In genomic region chr12:96167492-96167891, GRCh38 we compare ENCODE assay signal across 31 cellular contexts.
"Had no signal": no experiment of that assay in that cellular context is flagged by ENCODE, and none has a peak within 500 bp of the region (broad histone marks: within the 10 kb centered on the region; RNA-seq: fewer than 3 reads in every experiment).

No MANE protein-coding gene starts in this region.

- H3K9me3 Mint-ChIP-seq: central memory CD8-positive, alpha-beta T cell; effector memory CD8-positive, alpha-beta T cell; immature natural killer cell; mesothelial cell of epicardium; type B pancreatic cell had no signal

- H3K9me3 ChIP-seq: stomach, tibial artery, uterus had no signal

- FAIRE-seq: endometrium, frontal cortex had no signal

- H3K27ac Mint-ChIP-seq: effector memory CD8-positive, alpha-beta T cell; immature natural killer cell; mesothelial cell of epicardium; nephron; neural progenitor cell; stimulated activated effector memory CD8-positive, alpha-beta T cell treated with anti-CD3 and anti-CD28 coated beads, Interleukin-12 subunit alpha, Interleukin-12 subunit beta, amount 100 ng/mL, for 72 hours; type B pancreatic cell had no signal

- H2AFZ ChIP-seq: neural progenitor cell had no signal

- H3K27me3 ChIP-seq: neural progenitor cell, stomach, uterus had no signal

- H3K36me3 ChIP-seq: neural progenitor cell, stomach, tibial artery, uterus had no signal

- DNase-seq: dermis blood vessel endothelial cell; effector memory CD8-positive, alpha-beta T cell; head of caudate nucleus; hypothalamus; immature natural killer cell; islet precursor cell; kidney glomerular epithelial cell; left colon; left ventricle myocardium superior; mesenchymal stem cell; naive thymus-derived CD4-positive, alpha-beta T cell; nucleus accumbens; posterior cingulate gyrus; retina; stimulated activated CD4-positive, alpha-beta T cell treated with anti-CD3 and anti-CD28 coated beads, Interleukin-2, amount 100 ng/mL, for 24 hours; stimulated activated CD4-positive, alpha-beta T cell treated with anti-CD3 and anti-CD28 coated beads, Interleukin-4, amount 100 ng/mL, for 24 hours; stimulated activated naive CD4-positive, alpha-beta T cell treated with Interleukin-2 at 50 U/mL for 16 hours; stomach; tibial artery; uterus had no signal

- H3K4me2 ChIP-seq: neural progenitor cell, smooth muscle cell had no signal

- H3K4me1 ChIP-seq: neural progenitor cell, tibial artery, uterus had no signal

- H3K27ac ChIP-seq: coronary artery, neural progenitor cell, tibial artery had no signal

- H3K4me1 Mint-ChIP-seq: central memory CD8-positive, alpha-beta T cell; immature natural killer cell had no signal

- H3K36me3 Mint-ChIP-seq: mesothelial cell of epicardium; neural progenitor cell; stimulated activated effector memory CD8-positive, alpha-beta T cell treated with anti-CD3 and anti-CD28 coated beads, Interleukin-12 subunit alpha, Interleukin-12 subunit beta, amount 100 ng/mL, for 72 hours; type B pancreatic cell had no signal

- H3K4me3 Mint-ChIP-seq: central memory CD8-positive, alpha-beta T cell; effector memory CD8-positive, alpha-beta T cell; immature natural killer cell; mesothelial cell of epicardium; naive thymus-derived CD4-positive, alpha-beta T cell; nephron; neural progenitor cell; stimulated activated effector memory CD8-positive, alpha-beta T cell treated with anti-CD3 and anti-CD28 coated beads, Interleukin-12 subunit alpha, Interleukin-12 subunit beta, amount 100 ng/mL, for 72 hours; type B pancreatic cell had no signal

- H3K4me3 ChIP-seq: coronary artery, neural progenitor cell, smooth muscle cell, stomach, tibial artery, uterus had no signal

- ATAC-seq: effector memory CD8-positive, alpha-beta T cell; left colon; left ventricle myocardium superior; naive thymus-derived CD4-positive, alpha-beta T cell; sciatic nerve; stimulated activated effector memory CD8-positive, alpha-beta T cell treated with anti-CD3 and anti-CD28 coated beads, Interleukin-12 subunit alpha, Interleukin-12 subunit beta, amount 100 ng/mL, for 72 hours had no signal
